9 cellular contexts compared by ENCODE assay signal in the genomic region with DNA sequence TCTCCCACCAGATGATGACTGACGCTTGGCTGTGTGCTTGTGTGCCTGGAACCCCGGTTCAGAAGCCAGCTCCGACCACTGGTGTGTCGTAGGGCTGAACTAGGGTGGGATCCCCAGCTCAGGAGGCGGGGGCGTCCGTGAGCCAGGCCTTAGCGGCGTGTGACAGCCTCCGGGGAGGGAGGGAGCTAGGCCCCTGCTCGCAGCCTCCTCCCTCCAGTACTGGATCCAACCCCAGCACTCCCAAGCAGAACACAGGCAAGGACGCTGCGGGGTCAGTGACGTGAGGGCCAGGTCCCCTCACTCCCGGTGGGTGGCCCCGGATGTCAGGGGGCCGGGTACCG. TPM values are rescaled to one million over a fixed set of nuclear protein-coding genes. Genes with fewer than 3 reads are reported as not detected.
A peak's percentile ranks its signal among the peaks of the same experiment; 100 is the strongest.
DNase-seq lines count a peak whose midpoint lies in the region; ATAC-seq and TF ChIP-seq lines count a peak whose summit lies in the region.
"Had no signal": no experiment of that assay in that cellular context is flagged by ENCODE, and none has a peak within 500 bp of the region (broad histone marks: within the 10 kb centered on the region; RNA-seq: fewer than 3 reads in every experiment).

No MANE protein-coding gene starts in this region.

- no peak for DNase-seq in Caco-2
- peak; percentile 48 for DNase-seq in RKO (ENCODE audit: low spot score)
- no peak for DNase-seq in effector memory CD8-positive, alpha-beta T cell
- DNase-seq in cortex of kidney (lab: John Stamatoyannopoulos, UW): no peak
- DNase-seq in COLO829 (ENCODE audit: low spot score): no peak
- no peak for DNase-seq in NCI-H128 (lab: John Stamatoyannopoulos, UW; ENCODE audit: unreplicated experiment)

- H3K27ac ChIP-seq in mucosa of rectum (ENCODE audit: low read depth in 2 of 2, low read length in 2 of 2): peak overlapping the region; percentile 73 to 80

- ATAC-seq in GM21619 (IDR thresholded peaks at IDR 0.05; ENCODE audit: unreplicated experiment): peak; percentile 13
- peak; percentile 4 for ATAC-seq in effector memory CD8-positive, alpha-beta T cell (replicated peaks)

- no peaks in the 10 kb centered on the region for H3K36me3 ChIP-seq in Caco-2 (ENCODE audit: control insufficient read depth, insufficient read depth, low read length)
- peaks cover 5 to 12% of the 10 kb centered on the region in 2 donors for H3K36me3 ChIP-seq in mucosa of rectum (ENCODE audit: control insufficient read depth in 2 of 2, insufficient read depth in 2 of 2, low read length in 2 of 2)

- H3K4me1 ChIP-seq in Caco-2: peaks cover 17% of the 10 kb centered on the region
- H3K4me1 ChIP-seq in mucosa of rectum (ENCODE audit: control insufficient read depth in 2 of 2, insufficient read depth in 2 of 2, low read length in 2 of 2): peaks cover 6 to 11% of the 10 kb centered on the region in 2 donors

- H3K27me3 ChIP-seq in Caco-2 (replicated peaks; ENCODE audit: control insufficient read depth, insufficient read depth, low read length) (no peaks in the 10 kb centered on the region), mucosa of rectum (ENCODE audit: control insufficient read depth in 2 of 2, insufficient read depth in 2 of 2, low read length in 2 of 2) (no peaks in the 10 kb centered on the region)

- H3K4me3 Mint-ChIP-seq in Caco-2 (ENCODE audit: unreplicated experiment): peak overlapping the region; percentile 87
- peak overlapping the region; percentile 89 to 93 for H3K4me3 Mint-ChIP-seq in effector memory CD8-positive, alpha-beta T cell

- H3K9me3 ChIP-seq in Caco-2 (no peaks in the 10 kb centered on the region), mucosa of rectum (ENCODE audit: control insufficient read depth in 2 of 2, low read length in 2 of 2) (no peaks in the 10 kb centered on the region)

- BruUV-seq in Caco-2 (replicated peaks; lab: Mats Ljungman, UMichigan): no TSS peak

- CTCF ChIA-PET in Caco-2 (lab: Charles Lee): interaction anchor here (0.6 to 1.5 kb wide), 9 partner anchors 8 to 185 kb away, joined by 3 to 16 read pairs (median 6); a partner anchor contains a TSS

- intact Hi-C loops in Caco-2 (cut with micrococcal nuclease; ENCODE audit: unreplicated experiment): loop anchor here (10.0 kb wide), 1 partner anchor 486 kb away; a partner anchor contains a TSS

- peaks cover 9% of the 10 kb centered on the region for H3K36me3 Mint-ChIP-seq in Caco-2 (ENCODE audit: insufficient read depth, unreplicated experiment)
- H3K36me3 Mint-ChIP-seq in effector memory CD8-positive, alpha-beta T cell (ENCODE audit: insufficient read depth): peaks cover 6% of the 10 kb centered on the region

- H3K4me3 ChIP-seq in Caco-2 (ENCODE audit: low read depth, low read length): peak overlapping the region; percentile 92
- peak overlapping the region; percentile 82 to 89 for H3K4me3 ChIP-seq in mucosa of rectum (ENCODE audit: low read length in 2 of 2)

- peak overlapping the region; percentile 76 for H3K27ac Mint-ChIP-seq in Caco-2 (ENCODE audit: unreplicated experiment)
- peak overlapping the region; percentile 84 to 87 for H3K27ac Mint-ChIP-seq in effector memory CD8-positive, alpha-beta T cell

- H3K4me1 Mint-ChIP-seq in Caco-2 (ENCODE audit: low read depth, unreplicated experiment): no peaks in the 10 kb centered on the region
- peaks cover 16 to 18% of the 10 kb centered on the region in 2 donors for H3K4me1 Mint-ChIP-seq in effector memory CD8-positive, alpha-beta T cell (ENCODE audit: low read depth in 2 of 2)

- H3K27me3 Mint-ChIP-seq in Caco-2 (ENCODE audit: insufficient read depth, unreplicated experiment): no peaks in the 10 kb centered on the region
- no peaks in the 10 kb centered on the region for H3K27me3 Mint-ChIP-seq in effector memory CD8-positive, alpha-beta T cell

- no peaks in the 10 kb centered on the region for H3K9me3 Mint-ChIP-seq in Caco-2 (ENCODE audit: unreplicated experiment)
- H3K9me3 Mint-ChIP-seq in effector memory CD8-positive, alpha-beta T cell: no peaks in the 10 kb centered on the region

- H3K9ac ChIP-seq in mucosa of rectum (ENCODE audit: low read depth in 1 of 2, low read length in 2 of 2): peak overlapping the region; percentile 94 to 97

- POLR2A ChIA-PET in Caco-2 (lab: Charles Lee): interaction anchor here (0.5 to 1.9 kb wide), 25 partner anchors 9 to 1412 kb away, joined by 3 to 27 read pairs (median 4); a partner anchor contains a TSS

- no peak for TF ChIP-seq CTCF in Caco-2 (IDR thresholded peaks at IDR 0.05; ENCODE audit: insufficient read depth in 1 of 2, low read depth in 1 of 2, low read length in 1 of 2, severe bottlenecking in 1 of 2, unreplicated experiment in 1 of 2)

RNA-seq across cellular contexts. Expression of a gene that starts 0.4 kb away (rescaled TPM):
- 27.8 and 29.6 TPM in 2 replicates for total RNA-seq in Caco-2 (2022)

RNA-seq across cellular contexts. Expression of a gene that starts 28.4 kb away (rescaled TPM):
- 0.37 and 0.41 TPM in 2 replicates for total RNA-seq in Caco-2 (2022)
- total RNA-seq: T-helper 1 cell treated with Interleukin-12 subunit alpha and Interleukin-12 subunit beta and Interleukin-4 antibody, amounts not matched to agents 30 ng/mL and 1 ng/mL, for 36 hours had no signal

RNA-seq across cellular contexts. Expression of a gene that starts 31.6 kb away (rescaled TPM):
- total RNA-seq in Caco-2 (2022): 38.2 and 38.9 TPM in 2 replicates

RNA-seq across cellular contexts. Expression of a gene that starts 31.9 kb away (rescaled TPM):
- 413 and 414 TPM in 2 replicates for total RNA-seq in Caco-2 (2022)

RNA-seq across cellular contexts. Expression of a gene that starts 45.0 kb away (rescaled TPM):
- total RNA-seq in Caco-2 (2022): 42.2 and 45.4 TPM in 2 replicates
